23 cellular contexts compared by ENCODE assay signal in the genomic region with DNA sequence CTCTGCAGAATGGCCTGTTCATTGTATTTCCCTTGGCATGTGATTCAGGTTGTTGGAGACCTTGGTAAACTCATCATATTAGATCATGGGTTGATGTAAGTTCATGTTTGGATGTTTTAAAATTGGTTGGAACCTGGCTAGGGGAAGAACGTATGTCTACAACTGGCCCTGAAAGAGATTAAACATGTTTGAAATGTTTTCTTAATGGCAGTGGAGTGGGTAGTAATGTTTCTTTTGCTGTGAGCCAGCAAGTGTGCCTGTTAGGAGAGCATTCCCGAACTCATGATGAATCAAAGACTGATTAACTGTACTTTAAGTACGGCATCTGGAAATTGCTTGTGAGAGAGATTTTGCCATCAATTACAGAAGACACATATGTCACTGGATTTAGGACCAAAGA. TPM values are rescaled to one million over a fixed set of nuclear protein-coding genes. Genes with fewer than 3 reads are reported as not detected.
A peak's percentile ranks its signal among the peaks of the same experiment; 100 is the strongest.
DNase-seq lines count a peak whose midpoint lies in the region; ATAC-seq and TF ChIP-seq lines count a peak whose summit lies in the region.
"Had no signal": no experiment of that assay in that cellular context is flagged by ENCODE, and none has a peak within 500 bp of the region (broad histone marks: within the 10 kb centered on the region; RNA-seq: fewer than 3 reads in every experiment).

No MANE protein-coding gene starts in this region.

- TF ChIP-seq CTCF in AG10803 (conservative IDR thresholded peaks at IDR 0.05; ENCODE audit: low read length) (no peak), epithelial cell of esophagus (IDR thresholded peaks at IDR 0.05; ENCODE audit: insufficient read depth, low read depth, low read length, missing control alignments) (no peak), osteocyte (IDR thresholded peaks at IDR 0.05) (no peak)

- peak; percentile 29 for DNase-seq in AG10803 (ENCODE audit: low read depth)
- peak; percentile 9 for DNase-seq in NCI-H524 treated with DMSO at 0.1 percent for 48 hours (lab: John Stamatoyannopoulos, UW)
- DNase-seq in epithelial cell of esophagus (ENCODE audit: low read depth): peak; percentile 11
- DNase-seq in osteocyte (ENCODE audit: extremely low spot score, unreplicated experiment): no peak
- DNase-seq in activated T-cell treated with anti-CD3 and anti-CD28 coated beads, Interleukin-2, amount 50 U/mL, for 4 hours: no peak
- no peak for DNase-seq in C1 segment of cervical spinal cord (lab: John Stamatoyannopoulos, UW)
- DNase-seq in NCI-H2081 (lab: John Stamatoyannopoulos, UW): no peak
- no peak for DNase-seq in G401 (ENCODE audit: low spot score)
- DNase-seq: activated CD4-positive, alpha-beta memory T cell treated with anti-CD3 and anti-CD28 coated beads, Interleukin-2, amount 10 ng/mL, durations not matched to agents 7 days and 5 days; activated naive CD8-positive, alpha-beta T cell treated with anti-CD3 and anti-CD28 coated beads for 36 hours; cortex of kidney; glutamatergic neuron; NCI-H1417; NCI-H2107; NCI-H446 treated with DMSO at 0.1 percent for 48 hours; SJCRH30; stimulated activated CD4-positive, alpha-beta T cell treated with anti-CD3 and anti-CD28 coated beads, Interleukin-2, amount 100 ng/mL, for 48 hours had no signal

- H3K4me1 Mint-ChIP-seq in osteocyte (ENCODE audit: unreplicated experiment): peaks cover 22% of the 10 kb centered on the region
- no peaks in the 10 kb centered on the region for H3K4me1 Mint-ChIP-seq in activated T-cell treated with anti-CD3 and anti-CD28 coated beads, Interleukin-2, amount 50 U/mL, for 4 hours (ENCODE audit: low read depth)
- H3K4me1 Mint-ChIP-seq: activated CD4-positive, alpha-beta memory T cell treated with anti-CD3 and anti-CD28 coated beads, Interleukin-2, amount 10 ng/mL, durations not matched to agents 7 days and 5 days; activated naive CD8-positive, alpha-beta T cell treated with anti-CD3 and anti-CD28 coated beads for 36 hours; stimulated activated memory B cell treated with anti-CD40 and anti-IgM and Interleukin-4, amounts not matched to agents 10 μg/mL and 1 μg/mL and 100 μg/mL, for 72 hours had no signal

- no peak for ATAC-seq in activated T-cell treated with anti-CD3 and anti-CD28 coated beads, Interleukin-2, amount 50 U/mL, for 4 hours
- ATAC-seq: activated CD4-positive, CD25-positive, alpha-beta regulatory T cell treated with anti-CD3 and anti-CD28 coated beads, Interleukin-2, amount 50 U/mL, for 24 hours; stimulated activated memory B cell treated with anti-CD40 and anti-IgM and Interleukin-4, amounts not matched to agents 10 μg/mL and 1 μg/mL and 100 μg/mL, for 72 hours had no signal

- no peaks in the 10 kb centered on the region for H3K9me3 Mint-ChIP-seq in osteocyte (ENCODE audit: unreplicated experiment)
- no peaks in the 10 kb centered on the region for H3K9me3 Mint-ChIP-seq in activated T-cell treated with anti-CD3 and anti-CD28 coated beads, Interleukin-2, amount 50 U/mL, for 4 hours
- H3K9me3 Mint-ChIP-seq: activated CD4-positive, alpha-beta memory T cell treated with anti-CD3 and anti-CD28 coated beads, Interleukin-2, amount 10 ng/mL, durations not matched to agents 7 days and 5 days; activated naive CD8-positive, alpha-beta T cell treated with anti-CD3 and anti-CD28 coated beads for 36 hours; CD14-positive monocyte; stimulated activated memory B cell treated with anti-CD40 and anti-IgM and Interleukin-4, amounts not matched to agents 10 μg/mL and 1 μg/mL and 100 μg/mL, for 72 hours had no signal

- H3K27ac Mint-ChIP-seq in osteocyte (ENCODE audit: unreplicated experiment): peak overlapping the region; percentile 56
- H3K27ac Mint-ChIP-seq: activated CD4-positive, alpha-beta memory T cell treated with anti-CD3 and anti-CD28 coated beads, Interleukin-2, amount 10 ng/mL, durations not matched to agents 7 days and 5 days; activated naive CD8-positive, alpha-beta T cell treated with anti-CD3 and anti-CD28 coated beads for 36 hours; CD14-positive monocyte; stimulated activated memory B cell treated with anti-CD40 and anti-IgM and Interleukin-4, amounts not matched to agents 10 μg/mL and 1 μg/mL and 100 μg/mL, for 72 hours had no signal

- H3K4me3 ChIP-seq in AG10803 (ENCODE audit: low read length): no peak overlapping the region
- no peak overlapping the region for H3K4me3 ChIP-seq in epithelial cell of esophagus (ENCODE audit: low read length)
- H3K4me3 ChIP-seq: breast epithelium, MG63, SJCRH30, vagina had no signal

- H3K4me3 Mint-ChIP-seq in osteocyte (ENCODE audit: unreplicated experiment): no peak overlapping the region
- no peak overlapping the region for H3K4me3 Mint-ChIP-seq in activated T-cell treated with anti-CD3 and anti-CD28 coated beads, Interleukin-2, amount 50 U/mL, for 4 hours
- H3K4me3 Mint-ChIP-seq: activated CD4-positive, alpha-beta memory T cell treated with anti-CD3 and anti-CD28 coated beads, Interleukin-2, amount 10 ng/mL, durations not matched to agents 7 days and 5 days; activated naive CD8-positive, alpha-beta T cell treated with anti-CD3 and anti-CD28 coated beads for 36 hours; CD14-positive monocyte; stimulated activated memory B cell treated with anti-CD40 and anti-IgM and Interleukin-4, amounts not matched to agents 10 μg/mL and 1 μg/mL and 100 μg/mL, for 72 hours had no signal

- in situ Hi-C loops in G401 (cut with HindIII; ENCODE audit: low sequenced_read_pairs): no loop called here

- H3K36me3 Mint-ChIP-seq in osteocyte (ENCODE audit: unreplicated experiment): no peaks in the 10 kb centered on the region
- H3K36me3 Mint-ChIP-seq in activated T-cell treated with anti-CD3 and anti-CD28 coated beads, Interleukin-2, amount 50 U/mL, for 4 hours (ENCODE audit: insufficient read depth): no peaks in the 10 kb centered on the region
- H3K36me3 Mint-ChIP-seq: activated naive CD8-positive, alpha-beta T cell treated with anti-CD3 and anti-CD28 coated beads for 36 hours; CD14-positive monocyte; stimulated activated memory B cell treated with anti-CD40 and anti-IgM and Interleukin-4, amounts not matched to agents 10 μg/mL and 1 μg/mL and 100 μg/mL, for 72 hours had no signal

- H3K27me3 Mint-ChIP-seq in osteocyte (ENCODE audit: unreplicated experiment): no peaks in the 10 kb centered on the region
- H3K27me3 Mint-ChIP-seq in activated T-cell treated with anti-CD3 and anti-CD28 coated beads, Interleukin-2, amount 50 U/mL, for 4 hours (ENCODE audit: low read depth): no peaks in the 10 kb centered on the region

RNA-seq across cellular contexts. Expression of a gene that starts 44.5 kb away (rescaled TPM):
- 31.5 and 37.7 TPM in 2 replicates for total RNA-seq in osteocyte
- total RNA-seq in activated T-cell treated with anti-CD3 and anti-CD28 coated beads, Interleukin-2, amount 50 U/mL, for 4 hours: under 1 TPM; 0.20 to 0.30 (median 0.26) TPM
- 0.06 and 0.10 TPM in 2 replicates for total RNA-seq in G401 (2014; rRNA removed; shearing (Covaris generic))

Comparison
In these comparisons a context has a peak if more than half of its experiments do, and no peak if none do; other contexts are left out.
1. DNase-seq: peak in AG10803 (single experiment), NCI-H524 treated with DMSO at 0.1 percent for 48 hours (single experiment) and epithelial cell of esophagus (single experiment); none in osteocyte (single experiment), activated T-cell treated with anti-CD3 and anti-CD28 coated beads, Interleukin-2, amount 50 U/mL, for 4 hours (single experiment), C1 segment of cervical spinal cord (0 of 14), NCI-H2081 (0 of 2) and G401 (single experiment).
2. RNA of a gene that starts 44.5 kb away (total RNA-seq): 31.5 to 37.7 TPM in osteocyte; 0.20 to 0.30 TPM in activated T-cell treated with anti-CD3 and anti-CD28 coated beads, Interleukin-2, amount 50 U/mL, for 4 hours and 0.06 to 0.10 TPM in G401; every median in the first group is over 10 times any median in the second.